Comparison of ENCODE assay signal across 10 cellular contexts in the genomic region with DNA sequence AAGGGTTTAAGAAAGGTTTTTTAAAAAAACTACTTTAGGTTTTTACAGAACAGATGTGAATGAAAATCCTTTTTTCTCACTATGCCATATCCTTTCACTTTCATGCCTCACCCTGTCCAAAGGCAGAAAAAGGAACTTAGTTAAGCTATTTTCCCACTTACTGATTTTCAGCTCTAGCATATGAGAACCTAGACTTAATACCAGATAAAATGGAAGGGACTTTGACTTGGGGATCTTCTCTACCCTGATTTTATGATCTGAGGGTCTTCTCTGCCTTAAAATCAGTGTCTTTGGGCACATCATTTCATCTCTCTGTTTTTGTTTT. TPM values are rescaled to one million over a fixed set of nuclear protein-coding genes. Genes with fewer than 3 reads are reported as not detected.
DNase-seq lines count a peak whose midpoint lies in the region; ATAC-seq and TF ChIP-seq lines count a peak whose summit lies in the region.
"Had no signal": no experiment of that assay in that cellular context is flagged by ENCODE, and none has a peak within 500 bp of the region (broad histone marks: within the 10 kb centered on the region; RNA-seq: fewer than 3 reads in every experiment).

No MANE protein-coding gene starts in this region.

- peak overlapping the region in 5 of 10 donors; percentile 22 to 74 (median 49) for H3K27ac Mint-ChIP-seq in naive thymus-derived CD8-positive, alpha-beta T cell

- peak overlapping the region; percentile 69 for H3K4me2 ChIP-seq in BLaER1
- peak overlapping the region; percentile 75 for H3K4me2 ChIP-seq in Loucy (ENCODE audit: low read depth, low read length, poor library complexity, severe bottlenecking)

- no peak overlapping the region for H3K4me3 ChIP-seq in BLaER1
- peak overlapping the region; percentile 57 for H3K4me3 ChIP-seq in Loucy (ENCODE audit: low read length, poor library complexity, severe bottlenecking)
- H3K4me3 ChIP-seq in dorsolateral prefrontal cortex = peak overlapping the region in 2 of 59 donors; percentile 9 to 10

- no peaks in the 10 kb centered on the region for H3K9me2 ChIP-seq in Loucy (replicated peaks; ENCODE audit: low read depth, low read length)

- DNase-seq in dorsolateral prefrontal cortex (no peak), medulla oblongata (ENCODE audit: extremely low spot score) (no peak)
- DNase-seq in naive thymus-derived CD8-positive, alpha-beta T cell = no peak
- DNase-seq in activated CD4-positive, CD25-positive, alpha-beta regulatory T cell treated with anti-CD3 and anti-CD28 coated beads, Interleukin-2, amount 50 U/mL, for 72 hours = no peak
- DNase-seq: effector CD8-positive, alpha-beta T cell had no signal

- no peak for ATAC-seq in naive thymus-derived CD8-positive, alpha-beta T cell
- no peak for ATAC-seq in GM21528 (IDR thresholded peaks at IDR 0.05; ENCODE audit: low FRiP score, unreplicated experiment)
- no peak for ATAC-seq in GM19035 (IDR thresholded peaks at IDR 0.05; ENCODE audit: unreplicated experiment)

- H3K9me3 Mint-ChIP-seq in naive thymus-derived CD8-positive, alpha-beta T cell = no peaks in the 10 kb centered on the region
- H3K9me3 Mint-ChIP-seq: stimulated activated effector memory CD8-positive, alpha-beta T cell treated with anti-CD3 and anti-CD28 coated beads, Interleukin-12 subunit alpha, Interleukin-12 subunit beta, amount 100 ng/mL, for 72 hours had no signal

- H3K4me1 Mint-ChIP-seq in naive thymus-derived CD8-positive, alpha-beta T cell = peaks cover 19 to 52% (median 49%) of the 10 kb centered on the region in 4 donors

- H3K27me3 ChIP-seq in BLaER1 (no peaks in the 10 kb centered on the region), Loucy (ENCODE audit: insufficient read depth, low read length, poor library complexity, severe bottlenecking) (no peaks in the 10 kb centered on the region), dorsolateral prefrontal cortex (no peaks in the 10 kb centered on the region)

- peak overlapping the region in 9 of 10 donors; percentile 12 to 81 (median 54) for H3K4me3 Mint-ChIP-seq in naive thymus-derived CD8-positive, alpha-beta T cell

- H3K36me3 Mint-ChIP-seq in naive thymus-derived CD8-positive, alpha-beta T cell = no peaks in the 10 kb centered on the region
- H3K36me3 Mint-ChIP-seq: stimulated activated effector memory CD8-positive, alpha-beta T cell treated with anti-CD3 and anti-CD28 coated beads, Interleukin-12 subunit alpha, Interleukin-12 subunit beta, amount 100 ng/mL, for 72 hours had no signal

- peaks cover 15% of the 10 kb centered on the region for H3F3A ChIP-seq in Loucy (ENCODE audit: low read depth)

- peaks cover 0 to 9% (median 0%) of the 10 kb centered on the region in 5 donors for H3K27me3 Mint-ChIP-seq in naive thymus-derived CD8-positive, alpha-beta T cell

- H4K20me1 ChIP-seq in BLaER1 (no peaks in the 10 kb centered on the region), Loucy (ENCODE audit: insufficient read depth, low read length, poor library complexity, severe bottlenecking) (no peaks in the 10 kb centered on the region)

- intact Hi-C loops in dorsolateral prefrontal cortex (cut with DNase I) = no loop called here

- no peaks in the 10 kb centered on the region for H3K36me3 ChIP-seq in BLaER1
- no peaks in the 10 kb centered on the region for H3K36me3 ChIP-seq in Loucy (ENCODE audit: insufficient read depth, low read length)

- no peak overlapping the region for H2AFZ ChIP-seq in Loucy (ENCODE audit: low read length)

- H3K27ac ChIP-seq in BLaER1 = peak overlapping the region; percentile 60; the same call in 1 of the 2 replicates
- H3K27ac ChIP-seq in dorsolateral prefrontal cortex = peak overlapping the region in 53 of 59 donors; percentile 2 to 82 (median 67)

- POLR2A ChIA-PET in naive thymus-derived CD8-positive, alpha-beta T cell (lab: Charles Lee) = no interaction called here

- peaks cover 32% of the 10 kb centered on the region for H3K4me1 ChIP-seq in BLaER1
- H3K4me1 ChIP-seq in Loucy (ENCODE audit: insufficient read depth, low read length, poor library complexity, severe bottlenecking) = peaks cover 73% of the 10 kb centered on the region

- H3K9ac ChIP-seq in BLaER1 (no peak overlapping the region), Loucy (ENCODE audit: low read depth, low read length, poor library complexity, severe bottlenecking) (peak overlapping the region; percentile 58)

- no peak for TF ChIP-seq CTCF in Loucy (conservative IDR thresholded peaks at IDR 0.05; ENCODE audit: low read length)
- TF ChIP-seq CTCF in dorsolateral prefrontal cortex (IDR thresholded peaks at IDR 0.05 in 54 of 56, conservative IDR thresholded peaks at IDR 0.05 in 2 of 56; ENCODE audit: low read depth in 1 of 56, partially characterized antibody in 56 of 56) = no peak

- H3K79me2 ChIP-seq in Loucy (ENCODE audit: insufficient read depth, low read length) = peaks cover 79% of the 10 kb centered on the region

- H3K9me3 ChIP-seq in BLaER1 (peaks cover 8% of the 10 kb centered on the region; the same call in 1 of the 2 replicates), Loucy (ENCODE audit: insufficient read depth, low read depth, low read length) (no peaks in the 10 kb centered on the region)

RNA-seq across cellular contexts. Expression of a gene that starts 42.4 kb away (rescaled TPM):
- 10 to 100 TPM; 38.5 to 72.7 (median 57.8) TPM for total RNA-seq in dorsolateral prefrontal cortex
- total RNA-seq in naive thymus-derived CD8-positive, alpha-beta T cell = 10 to 100 TPM in 1 of 2 experiments, 1 to 10 TPM in 1; 9.3 to 10.1 TPM
- polyA plus RNA-seq in naive thymus-derived CD8-positive, alpha-beta T cell = 1 to 10 TPM; 2.5 to 6.7 (median 4.6) TPM
